Comparison of ENCODE assay signal across 14 cellular contexts in genomic region chr2:220077488-220077887, GRCh38.
DNase-seq lines count a peak whose midpoint lies in the region; ATAC-seq and TF ChIP-seq lines count a peak whose summit lies in the region.
"Had no signal": no experiment of that assay in that cellular context is flagged by ENCODE, and none has a peak within 500 bp of the region (broad histone marks: within the 10 kb centered on the region; RNA-seq: fewer than 3 reads in every experiment).

No MANE protein-coding gene starts in this region.

- TF ChIP-seq CTCF in astrocyte of the spinal cord (IDR thresholded peaks at IDR 0.05; ENCODE audit: low read depth, low read length): no peak
- no peak for TF ChIP-seq CTCF in heart right ventricle (IDR thresholded peaks at IDR 0.05)

- H3K36me3 ChIP-seq in heart right ventricle (no peaks in the 10 kb centered on the region), skeletal muscle tissue (ENCODE audit: control insufficient read depth in 3 of 3, insufficient read depth in 3 of 3, low read length in 3 of 3) (no peaks in the 10 kb centered on the region)
- H3K36me3 ChIP-seq: ovary, tibial nerve had no signal

- 30 to 34% methylated on average over 6 of the region's 6 CpGs for WGBS in heart right ventricle, 2 donors

- H3K27ac ChIP-seq in heart right ventricle (peak overlapping the region in 8 of 10 donors; percentile 8 to 75 (median 54)), skeletal muscle tissue (ENCODE audit: low read depth, low read length) (peak overlapping the region; percentile 49)

- H3K27me3 ChIP-seq in heart right ventricle (peaks cover 0 to 12% (median 0%) of the 10 kb centered on the region in 7 donors), skeletal muscle tissue (ENCODE audit: control insufficient read depth in 3 of 3, insufficient read depth in 3 of 3, low read length in 3 of 3) (peaks cover 0 to 2% (median 0%) of the 10 kb centered on the region in 3 donors)
- H3K27me3 ChIP-seq: ovary, tibial nerve had no signal

- intact Hi-C loops in heart right ventricle (cut with DNase I): no loop called here

- peak; percentile 52 for DNase-seq in GM03348 (ENCODE audit: low spot score)
- DNase-seq in astrocyte of the spinal cord (ENCODE audit: low read depth, low spot score): peak; percentile 72
- no peak for DNase-seq in heart right ventricle
- no peak for DNase-seq in effector CD8-positive, alpha-beta T cell (lab: John Stamatoyannopoulos, UW)
- no peak for DNase-seq in cortex of kidney (lab: John Stamatoyannopoulos, UW)
- DNase-seq in SIG-M5 (lab: John Stamatoyannopoulos, UW): no peak
- no peak for DNase-seq in RKO (ENCODE audit: low spot score)
- DNase-seq: activated naive CD8-positive, alpha-beta T cell treated with anti-CD3 and anti-CD28 coated beads, Interleukin-2, amount 10 ng/mL, durations not matched to agents 7 days and 5 days; Calu3; NCI-H1417 treated with DMSO at 0.1 percent for 48 hours; ovary had no signal

- H3K9me3 ChIP-seq in heart right ventricle (no peaks in the 10 kb centered on the region), skeletal muscle tissue (ENCODE audit: control insufficient read depth in 3 of 3, low read length in 3 of 3) (no peaks in the 10 kb centered on the region)
- H3K9me3 ChIP-seq: ovary, tibial nerve had no signal

- in situ Hi-C loops in astrocyte of the spinal cord (cut with HindIII; ENCODE audit: low sequenced_read_pairs): no loop called here

- no peak overlapping the region for H3K9ac ChIP-seq in skeletal muscle tissue (ENCODE audit: low read depth in 1 of 3, low read length in 3 of 3)

- ATAC-seq in heart right ventricle: peak in 6 of 8 donors; percentile 34 to 73 (median 58)
- ATAC-seq: esophagus mucosa had no signal

- H3K4me1 ChIP-seq in heart right ventricle (peaks cover 0 to 21% (median 0%) of the 10 kb centered on the region in 9 donors), skeletal muscle tissue (ENCODE audit: control insufficient read depth in 3 of 3, insufficient read depth in 3 of 3, low read length in 3 of 3) (no peaks in the 10 kb centered on the region)

- H3K4me3 ChIP-seq in astrocyte of the spinal cord (ENCODE audit: low read depth, low read length) (no peak overlapping the region), heart right ventricle (no peak overlapping the region), skeletal muscle tissue (ENCODE audit: low read length in 3 of 3) (no peak overlapping the region)
- H3K4me3 ChIP-seq: ovary, tibial nerve had no signal

Comparison
In these comparisons a context has a peak if more than half of its experiments do, and no peak if none do; other contexts are left out.
1. DNase-seq: peak in GM03348 (single experiment) and astrocyte of the spinal cord (single experiment); none in heart right ventricle (0 of 2), effector CD8-positive, alpha-beta T cell (single experiment), cortex of kidney (single experiment), SIG-M5 (single experiment) and RKO (single experiment).